Comparison of ENCODE assay signal across 1 cellular context in genomic region chr12:52036587-52037171, GRCh38.
TF ChIP-seq lines count a peak whose summit lies in the region.

No MANE protein-coding gene starts in this region.

TF ChIP-seq in HepG2, 621 proteins besides CTCF, POLR2A, EP300 and RAD21 (continued from another document and continues in another):
- TF ChIP-seq FUBP1 (CRISPR knock-in tag; IDR thresholded peaks at IDR 0.05; ENCODE audit: borderline replicate concordance) (no peak), ZFX (CRISPR knock-in tag; IDR thresholded peaks at IDR 0.05; ENCODE audit: low read depth) (peak; percentile 53; the same call in 1 of the 2 replicates), SNAPC2 (CRISPR knock-in tag; IDR thresholded peaks at IDR 0.05) (no peak), SMAD3 (CRISPR knock-in tag; IDR thresholded peaks at IDR 0.05) (no peak), ZNF607 (CRISPR knock-in tag; IDR thresholded peaks at IDR 0.05; ENCODE audit: borderline replicate concordance) (0 out of 2 replicates have a peak, but pooled peaks have one; percentile 43), ZBTB33 (CRISPR knock-in tag; IDR thresholded peaks at IDR 0.05) (no peak), ATF2 (CRISPR knock-in tag; IDR thresholded peaks at IDR 0.05) (no peak), CHCHD3 (CRISPR knock-in tag; IDR thresholded peaks at IDR 0.05) (no peak), SOX6 (IDR thresholded peaks at IDR 0.05) (no peak), SOX6 (CRISPR knock-in tag; IDR thresholded peaks at IDR 0.05) (peak; percentile 60; the same call in 1 of the 2 replicates), SMARCE1 (IDR thresholded peaks at IDR 0.05; ENCODE audit: borderline replicate concordance) (no peak), ZNF878 (CRISPR knock-in tag; IDR thresholded peaks at IDR 0.05) (peak; percentile 36; the same call in 1 of the 2 replicates), ZNF383 (CRISPR knock-in tag; IDR thresholded peaks at IDR 0.05; ENCODE audit: borderline replicate concordance) (no peak), PAXIP1 (CRISPR knock-in tag; conservative IDR thresholded peaks at IDR 0.05) (no peak), SMAD9 (CRISPR knock-in tag; IDR thresholded peaks at IDR 0.05) (no peak), KDM5B (CRISPR knock-in tag; IDR thresholded peaks at IDR 0.05; ENCODE audit: borderline replicate concordance) (no peak; the same call in 1 of the 2 replicates), ZNF34 (CRISPR knock-in tag; IDR thresholded peaks at IDR 0.05; ENCODE audit: borderline replicate concordance) (no peak), CEBPB (IDR thresholded peaks at IDR 0.05; ENCODE audit: borderline replicate concordance, low read depth, low read length) (no peak), ZNF180 (CRISPR knock-in tag; IDR thresholded peaks at IDR 0.05; ENCODE audit: borderline replicate concordance, low read depth) (no peak), TCF7L2 (IDR thresholded peaks at IDR 0.05; ENCODE audit: low read depth, low read length) (no peak), ZNF484 (CRISPR knock-in tag; IDR thresholded peaks at IDR 0.05; ENCODE audit: borderline replicate concordance, low read depth) (no peak), ZBTB40 (IDR thresholded peaks at IDR 0.05) (no peak), ZBTB40 (CRISPR knock-in tag; IDR thresholded peaks at IDR 0.05) (no peak), ZNF576 (CRISPR knock-in tag; IDR thresholded peaks at IDR 0.05) (no peak), SALL2 (CRISPR knock-in tag; IDR thresholded peaks at IDR 0.05) (no peak), ARID4A (CRISPR knock-in tag; IDR thresholded peaks at IDR 0.05; ENCODE audit: borderline replicate concordance) (peak; percentile 60; the same call in 1 of the 2 replicates), DRAP1 (CRISPR knock-in tag; IDR thresholded peaks at IDR 0.05) (no peak), CREM (IDR thresholded peaks at IDR 0.05) (no peak), CREM (CRISPR knock-in tag; IDR thresholded peaks at IDR 0.05) (no peak), SIX1 (CRISPR knock-in tag; IDR thresholded peaks at IDR 0.05; ENCODE audit: borderline replicate concordance) (no peak), ISL2 (CRISPR knock-in tag; IDR thresholded peaks at IDR 0.05) (peak; percentile 51), KAT8 (CRISPR knock-in tag; IDR thresholded peaks at IDR 0.05) (peak; percentile 22; the same call in 1 of the 2 replicates), ZNF674 (CRISPR knock-in tag; IDR thresholded peaks at IDR 0.05; ENCODE audit: low read depth) (no peak), ZNF547 (CRISPR knock-in tag; IDR thresholded peaks at IDR 0.05) (no peak)
